1 cellular context compared by ENCODE assay signal in the genomic region with DNA sequence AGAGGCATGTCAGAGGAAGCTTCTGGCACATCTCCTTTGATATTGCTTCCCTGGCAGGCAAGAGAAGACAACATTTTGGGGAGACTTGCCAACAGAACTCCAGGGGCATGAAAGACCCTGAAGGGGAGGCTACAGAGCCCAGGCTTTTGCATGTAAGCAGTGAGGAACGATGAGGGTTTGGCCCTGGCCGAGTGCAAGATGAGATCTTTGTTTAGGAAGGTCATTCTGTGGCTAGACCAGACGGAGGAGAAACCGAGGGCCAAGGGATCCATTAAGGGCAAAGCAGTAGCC.
TF ChIP-seq lines count a peak whose summit lies in the region.

No MANE protein-coding gene starts in this region.

TF ChIP-seq in WTC11, 78 proteins besides CTCF, POLR2A, EP300 and RAD21 (continued from another document):
- TF ChIP-seq, protein P1, sequence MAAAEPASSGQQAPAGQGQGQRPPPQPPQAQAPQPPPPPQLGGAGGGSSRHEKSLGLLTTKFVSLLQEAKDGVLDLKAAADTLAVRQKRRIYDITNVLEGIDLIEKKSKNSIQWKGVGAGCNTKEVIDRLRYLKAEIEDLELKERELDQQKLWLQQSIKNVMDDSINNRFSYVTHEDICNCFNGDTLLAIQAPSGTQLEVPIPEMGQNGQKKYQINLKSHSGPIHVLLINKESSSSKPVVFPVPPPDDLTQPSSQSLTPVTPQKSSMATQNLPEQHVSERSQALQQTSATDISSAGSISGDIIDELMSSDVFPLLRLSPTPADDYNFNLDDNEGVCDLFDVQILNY (CRISPR knock-in tag; IDR thresholded peaks at IDR 0.05), result no peak
- TF ChIP-seq RORB (CRISPR knock-in tag; IDR thresholded peaks at IDR 0.05) (no peak), ZNF317 (CRISPR knock-in tag; IDR thresholded peaks at IDR 0.05; ENCODE audit: borderline replicate concordance, low read depth) (no peak), CREM (CRISPR knock-in tag; IDR thresholded peaks at IDR 0.05) (no peak), ELF4 (CRISPR knock-in tag; IDR thresholded peaks at IDR 0.05; ENCODE audit: low read depth) (no peak), SP1 (CRISPR knock-in tag; conservative IDR thresholded peaks at IDR 0.05) (no peak), ZNF232 (CRISPR knock-in tag; IDR thresholded peaks at IDR 0.05) (no peak), ZNF416 (CRISPR knock-in tag; IDR thresholded peaks at IDR 0.05) (no peak), FOXJ3 (CRISPR knock-in tag; IDR thresholded peaks at IDR 0.05; ENCODE audit: borderline replicate concordance) (no peak)
- TF ChIP-seq, protein P2, sequence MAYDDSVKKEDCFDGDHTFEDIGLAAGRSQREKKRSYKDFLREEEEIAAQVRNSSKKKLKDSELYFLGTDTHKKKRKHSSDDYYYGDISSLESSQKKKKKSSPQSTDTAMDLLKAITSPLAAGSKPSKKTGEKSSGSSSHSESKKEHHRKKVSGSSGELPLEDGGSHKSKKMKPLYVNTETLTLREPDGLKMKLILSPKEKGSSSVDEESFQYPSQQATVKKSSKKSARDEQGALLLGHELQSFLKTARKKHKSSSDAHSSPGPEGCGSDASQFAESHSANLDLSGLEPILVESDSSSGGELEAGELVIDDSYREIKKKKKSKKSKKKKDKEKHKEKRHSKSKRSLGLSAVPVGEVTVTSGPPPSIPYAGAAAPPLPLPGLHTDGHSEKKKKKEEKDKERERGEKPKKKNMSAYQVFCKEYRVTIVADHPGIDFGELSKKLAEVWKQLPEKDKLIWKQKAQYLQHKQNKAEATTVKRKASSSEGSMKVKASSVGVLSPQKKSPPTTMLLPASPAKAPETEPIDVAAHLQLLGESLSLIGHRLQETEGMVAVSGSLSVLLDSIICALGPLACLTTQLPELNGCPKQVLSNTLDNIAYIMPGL (CRISPR knock-in tag; IDR thresholded peaks at IDR 0.05), result no peak
- TF ChIP-seq, protein P3, sequence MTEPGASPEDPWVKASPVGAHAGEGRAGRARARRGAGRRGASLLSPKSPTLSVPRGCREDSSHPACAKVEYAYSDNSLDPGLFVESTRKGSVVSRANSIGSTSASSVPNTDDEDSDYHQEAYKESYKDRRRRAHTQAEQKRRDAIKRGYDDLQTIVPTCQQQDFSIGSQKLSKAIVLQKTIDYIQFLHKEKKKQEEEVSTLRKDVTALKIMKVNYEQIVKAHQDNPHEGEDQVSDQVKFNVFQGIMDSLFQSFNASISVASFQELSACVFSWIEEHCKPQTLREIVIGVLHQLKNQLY (CRISPR knock-in tag; IDR thresholded peaks at IDR 0.05), result no peak
